22 cellular contexts compared by ENCODE assay signal in genomic region chr3:128362026-128362965, GRCh38.
DNase-seq lines count a peak whose midpoint lies in the region; ATAC-seq and TF ChIP-seq lines count a peak whose summit lies in the region.
"Had no signal": no experiment of that assay in that cellular context is flagged by ENCODE, and none has a peak within 500 bp of the region (broad histone marks: within the 10 kb centered on the region; RNA-seq: fewer than 3 reads in every experiment).

No MANE protein-coding gene starts in this region.

- H3K79me1 ChIP-seq in neuronal stem cell (ENCODE audit: low read depth, low read length) = no peaks in the 10 kb centered on the region

- H3K9me3 ChIP-seq in body of pancreas (no peaks in the 10 kb centered on the region), neuronal stem cell (replicated peaks in 1 of 2; ENCODE audit: control insufficient read depth in 2 of 2, insufficient read depth in 1 of 2, low read depth in 1 of 2, low read length in 2 of 2) (no peaks in the 10 kb centered on the region), gastroesophageal sphincter (no peaks in the 10 kb centered on the region)

- no peak overlapping the region for H3K9ac ChIP-seq in neuronal stem cell (ENCODE audit: low read depth, low read length, poor library complexity)

- H3K4me2 ChIP-seq in neuronal stem cell (ENCODE audit: insufficient read depth, low read length, poor library complexity, severe bottlenecking) = no peak overlapping the region

- 52 to 70% methylated on average over 11 to 16 of the region's 16 CpGs for WGBS in body of pancreas, 2 donors
- no CpG with 5 or more reads among the region's 16 CpGs for WGBS in neuronal stem cell (ENCODE audit: extremely low coverage in 2 of 2, insufficient read length in 2 of 2, insufficient replicate concordance in 1 of 2), 2 donors
- WGBS in gastroesophageal sphincter (ENCODE audit: low coverage in 1 of 2), 2 donors = 86 to 90% methylated on average over 4 to 6 of the region's 16 CpGs

- no peak overlapping the region for H2AK5ac ChIP-seq in neuronal stem cell (ENCODE audit: low read depth, low read length)

- H3K4me3 Mint-ChIP-seq in activated CD8-positive, alpha-beta memory T cell treated with anti-CD3 and anti-CD28 coated beads, Interleukin-2, amount 10 ng/mL, durations not matched to agents 7 days and 5 days = no peak overlapping the region
- H3K4me3 Mint-ChIP-seq: IgD-negative memory B cell had no signal

- no peak overlapping the region for H4K8ac ChIP-seq in neuronal stem cell (ENCODE audit: low read depth, low read length)

- no peak overlapping the region for H3K23ac ChIP-seq in neuronal stem cell (ENCODE audit: low read depth, low read length, poor library complexity)

- H3K4me1 ChIP-seq in body of pancreas = peaks cover 28% of the 10 kb centered on the region
- H3K4me1 ChIP-seq in neuronal stem cell (ENCODE audit: control insufficient read depth in 2 of 2, insufficient read depth in 1 of 2, low read depth in 1 of 2, low read length in 2 of 2) = peaks cover 0 to under 1% of the 10 kb centered on the region in 2 donors
- no peaks in the 10 kb centered on the region for H3K4me1 ChIP-seq in gastroesophageal sphincter

- H3K27ac Mint-ChIP-seq in activated CD8-positive, alpha-beta memory T cell treated with anti-CD3 and anti-CD28 coated beads, Interleukin-2, amount 10 ng/mL, durations not matched to agents 7 days and 5 days = no peak overlapping the region

- H3K27ac ChIP-seq in body of pancreas (peak overlapping the region; percentile 10 to 54 (median 29)), neuronal stem cell (replicated peaks; ENCODE audit: low read length) (no peak overlapping the region), gastroesophageal sphincter (no peak overlapping the region), caudate nucleus (ENCODE audit: low read depth, low read length) (no peak overlapping the region)
- H3K27ac ChIP-seq: RWPE1 had no signal

- no peak overlapping the region for H2BK5ac ChIP-seq in neuronal stem cell (ENCODE audit: low read length)

- H2AFZ ChIP-seq in neuronal stem cell (ENCODE audit: low read length) = no peak overlapping the region

- peak overlapping the region; percentile 32 for H3K18ac ChIP-seq in neuronal stem cell (ENCODE audit: low read length)

- ATAC-seq in body of pancreas = peak; percentile 69
- ATAC-seq in gastroesophageal sphincter = no peak
- no peak for ATAC-seq in activated CD8-positive, alpha-beta memory T cell treated with anti-CD3 and anti-CD28 coated beads, Interleukin-2, amount 10 ng/mL, durations not matched to agents 7 days and 5 days
- no peak for ATAC-seq in GM18861 (IDR thresholded peaks at IDR 0.05; ENCODE audit: unreplicated experiment)

- no peaks in the 10 kb centered on the region for H3K36me3 Mint-ChIP-seq in activated CD8-positive, alpha-beta memory T cell treated with anti-CD3 and anti-CD28 coated beads, Interleukin-2, amount 10 ng/mL, durations not matched to agents 7 days and 5 days

- CTCF ChIA-PET in activated CD8-positive, alpha-beta memory T cell treated with anti-CD3 and anti-CD28 coated beads, Interleukin-2, amount 10 ng/mL, durations not matched to agents 7 days and 5 days (lab: Charles Lee) = interaction anchor here (1.2 to 1.6 kb wide), 2 partner anchors 40 to 246 kb away, joined by 3 to 4 read pairs; no protein-coding TSS in a partner anchor

- no peak for TF ChIP-seq EP300 in gastroesophageal sphincter (IDR thresholded peaks at IDR 0.05)

- H3K4me1 Mint-ChIP-seq in activated CD8-positive, alpha-beta memory T cell treated with anti-CD3 and anti-CD28 coated beads, Interleukin-2, amount 10 ng/mL, durations not matched to agents 7 days and 5 days = peaks cover 16% of the 10 kb centered on the region
- H3K4me1 Mint-ChIP-seq: IgD-negative memory B cell had no signal

- no peaks in the 10 kb centered on the region for H3K9me3 Mint-ChIP-seq in activated CD8-positive, alpha-beta memory T cell treated with anti-CD3 and anti-CD28 coated beads, Interleukin-2, amount 10 ng/mL, durations not matched to agents 7 days and 5 days (ENCODE audit: low read depth)
- H3K9me3 Mint-ChIP-seq: IgD-negative memory B cell had no signal

- intact Hi-C loops in body of pancreas (cut with DNase I) = no loop called here

- H2BK12ac ChIP-seq in neuronal stem cell (ENCODE audit: low read length) = no peak overlapping the region

- H3K4me3 ChIP-seq in body of pancreas (no peak overlapping the region), neuronal stem cell (ENCODE audit: low read length in 2 of 2) (no peak overlapping the region), gastroesophageal sphincter (no peak overlapping the region)

- H2BK15ac ChIP-seq in neuronal stem cell (ENCODE audit: low read length) = no peak overlapping the region

- H3K14ac ChIP-seq in neuronal stem cell (ENCODE audit: low read length) = no peak overlapping the region

- H3K36me3 ChIP-seq in body of pancreas (replicated peaks in 1 of 2; ENCODE audit: insufficient read depth in 1 of 2, low read depth in 2 of 2) (no peaks in the 10 kb centered on the region), neuronal stem cell (replicated peaks in 1 of 2; ENCODE audit: control insufficient read depth in 2 of 2, insufficient read depth in 2 of 2, low read length in 2 of 2) (no peaks in the 10 kb centered on the region), gastroesophageal sphincter (peaks cover 0 to 44% of the 10 kb centered on the region in 2 donors)

- no peak overlapping the region for H4K91ac ChIP-seq in neuronal stem cell (ENCODE audit: low read depth, low read length, poor library complexity)

- TF ChIP-seq CTCF in body of pancreas (IDR thresholded peaks at IDR 0.05) = no peak
- TF ChIP-seq CTCF in gastroesophageal sphincter (IDR thresholded peaks at IDR 0.05) = no peak

- no peak for TF ChIP-seq POLR2A in body of pancreas (IDR thresholded peaks at IDR 0.05)
- no peak for TF ChIP-seq POLR2A in gastroesophageal sphincter (IDR thresholded peaks at IDR 0.05)

- H3K27me3 ChIP-seq in body of pancreas = no peaks in the 10 kb centered on the region
- H3K27me3 ChIP-seq in neuronal stem cell (ENCODE audit: control insufficient read depth in 3 of 3, insufficient read depth in 3 of 3, low read depth in 1 of 3, low read length in 3 of 3) = no peaks in the 10 kb centered on the region
- H3K27me3 ChIP-seq in gastroesophageal sphincter = no peaks in the 10 kb centered on the region

- H2BK120ac ChIP-seq in neuronal stem cell (ENCODE audit: low read depth, low read length) = no peak overlapping the region

- H3K4ac ChIP-seq in neuronal stem cell (ENCODE audit: low read length) = no peak overlapping the region

- peak; percentile 17 for DNase-seq in SIG-M5 treated with dmso at 0.1 percent for 504 hours (lab: John Stamatoyannopoulos, UW; ENCODE audit: unreplicated experiment)
- no peak for DNase-seq in SIG-M5 (lab: John Stamatoyannopoulos, UW)
- peak; percentile 37 to 70 (median 64) for DNase-seq in body of pancreas
- DNase-seq in neuronal stem cell (ENCODE audit: low spot score) = no peak
- no peak for DNase-seq in activated CD8-positive, alpha-beta memory T cell treated with anti-CD3 and anti-CD28 coated beads, Interleukin-2, amount 10 ng/mL, durations not matched to agents 7 days and 5 days
- DNase-seq in caudate nucleus (lab: John Stamatoyannopoulos, UW) = no peak
- DNase-seq: 8988T, C1 segment of cervical spinal cord, DMS53, EL, GF-D8, MV-4-11, NCI-H1105 treated with DMSO at 0.1 percent for 48 hours, NCI-H1694, NCI-H2081 treated with DMSO at 0.1 percent for 48 hours, NCI-H2171 treated with DMSO at 0.1 percent for 48 hours, NCI-H526, SHP77 treated with DMSO at 0.1 percent for 48 hours had no signal

- no peaks in the 10 kb centered on the region for H3K27me3 Mint-ChIP-seq in activated CD8-positive, alpha-beta memory T cell treated with anti-CD3 and anti-CD28 coated beads, Interleukin-2, amount 10 ng/mL, durations not matched to agents 7 days and 5 days
- H3K27me3 Mint-ChIP-seq: IgD-negative memory B cell had no signal

Comparison
In these comparisons a context has a peak if more than half of its experiments do, and no peak if none do; other contexts are left out.
1. DNase-seq: peak in SIG-M5 treated with dmso at 0.1 percent for 504 hours (single experiment) and body of pancreas (4 of 4); none in SIG-M5 (single experiment), neuronal stem cell (single experiment), activated CD8-positive, alpha-beta memory T cell treated with anti-CD3 and anti-CD28 coated beads, Interleukin-2, amount 10 ng/mL, durations not matched to agents 7 days and 5 days (single experiment) and caudate nucleus (0 of 61).
2. H3K27ac ChIP-seq: peak in body of pancreas (4 of 4); none in neuronal stem cell (single experiment), gastroesophageal sphincter (0 of 4) and caudate nucleus (single experiment).